13 cellular contexts compared by ENCODE assay signal in the genomic region with DNA sequence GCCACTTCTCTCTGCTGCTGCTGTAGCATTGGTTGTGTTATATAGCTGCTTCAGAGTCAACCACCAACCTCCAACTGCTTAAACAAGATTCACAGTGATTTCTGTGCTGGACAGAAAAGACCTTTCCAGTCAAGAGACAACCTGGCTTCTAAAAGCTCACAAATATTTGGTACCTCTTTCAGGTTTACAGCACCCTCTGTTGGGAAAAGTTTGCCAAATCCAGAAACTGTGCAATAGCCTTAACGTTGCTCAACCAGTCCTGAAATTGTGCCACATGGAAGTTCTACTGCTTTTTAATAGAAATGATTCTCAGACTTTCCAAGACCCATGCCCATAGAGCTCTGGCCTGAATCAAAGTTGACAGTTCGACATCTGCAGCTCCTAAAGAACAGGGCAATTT.
DNase-seq lines count a peak whose midpoint lies in the region; ATAC-seq and TF ChIP-seq lines count a peak whose summit lies in the region.
"Had no signal": no experiment of that assay in that cellular context is flagged by ENCODE, and none has a peak within 500 bp of the region (broad histone marks: within the 10 kb centered on the region; RNA-seq: fewer than 3 reads in every experiment).

No MANE protein-coding gene starts in this region.

- H3K36me3 Mint-ChIP-seq in endothelial cell (ENCODE audit: low read depth, unreplicated experiment): no peaks in the 10 kb centered on the region
- H3K36me3 Mint-ChIP-seq in stimulated activated effector memory CD8-positive, alpha-beta T cell treated with anti-CD3 and anti-CD28 coated beads, Interleukin-12 subunit alpha, Interleukin-12 subunit beta, amount 100 ng/mL, for 72 hours: no peaks in the 10 kb centered on the region
- H3K36me3 Mint-ChIP-seq: activated naive CD4-positive, alpha-beta T cell treated with anti-CD3 and anti-CD28 coated beads, Interleukin-2, amount 50 U/mL, for 24 hours; CD14-positive monocyte; stimulated activated memory B cell treated with anti-CD40 and anti-IgM and Interleukin-4, amounts not matched to agents 10 μg/mL and 1 μg/mL and 100 μg/mL, for 72 hours had no signal

- DNase-seq in ACHN (peak; percentile 31), NCI-H524 (lab: John Stamatoyannopoulos, UW) (peak; percentile 30 to 69), endothelial cell (ENCODE audit: low spot score) (peak; percentile 14), NCI-H446 treated with DMSO at 0.1 percent for 48 hours (lab: John Stamatoyannopoulos, UW) (no peak), mucosa of gallbladder (ENCODE audit: low spot score) (no peak)
- no peak for DNase-seq in activated effector memory CD4-positive, alpha-beta T cell treated with Interleukin-2 at 50 U/mL for 16 hours
- no peak for DNase-seq in stimulated activated effector memory CD8-positive, alpha-beta T cell treated with anti-CD3 and anti-CD28 coated beads, Interleukin-12 subunit alpha, Interleukin-12 subunit beta, amount 100 ng/mL, for 72 hours (ENCODE audit: low spot score in 2 of 2)
- DNase-seq: hippocampal formation had no signal

- H3K4me1 Mint-ChIP-seq in endothelial cell (ENCODE audit: unreplicated experiment): no peaks in the 10 kb centered on the region
- no peaks in the 10 kb centered on the region for H3K4me1 Mint-ChIP-seq in stimulated activated effector memory CD8-positive, alpha-beta T cell treated with anti-CD3 and anti-CD28 coated beads, Interleukin-12 subunit alpha, Interleukin-12 subunit beta, amount 100 ng/mL, for 72 hours
- H3K4me1 Mint-ChIP-seq: activated naive CD4-positive, alpha-beta T cell treated with anti-CD3 and anti-CD28 coated beads, Interleukin-2, amount 50 U/mL, for 24 hours; CD14-positive monocyte had no signal

- H3K9me3 Mint-ChIP-seq in endothelial cell (ENCODE audit: unreplicated experiment): no peaks in the 10 kb centered on the region
- peaks cover 2% of the 10 kb centered on the region for H3K9me3 Mint-ChIP-seq in stimulated activated effector memory CD8-positive, alpha-beta T cell treated with anti-CD3 and anti-CD28 coated beads, Interleukin-12 subunit alpha, Interleukin-12 subunit beta, amount 100 ng/mL, for 72 hours
- H3K9me3 Mint-ChIP-seq: activated naive CD4-positive, alpha-beta T cell treated with anti-CD3 and anti-CD28 coated beads, Interleukin-2, amount 50 U/mL, for 24 hours; CD14-positive monocyte; T-helper 2 cell treated with Interferon-gamma antibody and Interleukin-4, amounts not matched to agents 5 μg/mL and 100 μg/mL, for 36 hours had no signal

- no peaks in the 10 kb centered on the region for H3K27me3 Mint-ChIP-seq in endothelial cell (ENCODE audit: unreplicated experiment)
- H3K27me3 Mint-ChIP-seq: activated naive CD4-positive, alpha-beta T cell treated with anti-CD3 and anti-CD28 coated beads, Interleukin-2, amount 50 U/mL, for 24 hours; stimulated activated memory B cell treated with anti-CD40 and anti-IgM and Interleukin-4, amounts not matched to agents 10 μg/mL and 1 μg/mL and 100 μg/mL, for 72 hours had no signal

- H3K4me3 Mint-ChIP-seq in endothelial cell (ENCODE audit: unreplicated experiment): no peak overlapping the region
- no peak overlapping the region for H3K4me3 Mint-ChIP-seq in stimulated activated effector memory CD8-positive, alpha-beta T cell treated with anti-CD3 and anti-CD28 coated beads, Interleukin-12 subunit alpha, Interleukin-12 subunit beta, amount 100 ng/mL, for 72 hours
- H3K4me3 Mint-ChIP-seq: activated naive CD4-positive, alpha-beta T cell treated with anti-CD3 and anti-CD28 coated beads, Interleukin-2, amount 50 U/mL, for 24 hours; CD14-positive monocyte; stimulated activated memory B cell treated with anti-CD40 and anti-IgM and Interleukin-4, amounts not matched to agents 10 μg/mL and 1 μg/mL and 100 μg/mL, for 72 hours; T-helper 2 cell treated with Interferon-gamma antibody and Interleukin-4, amounts not matched to agents 5 μg/mL and 100 μg/mL, for 36 hours had no signal

- no peak for TF ChIP-seq CTCF in endothelial cell (IDR thresholded peaks at IDR 0.05; ENCODE audit: unreplicated experiment)

- H3K27ac Mint-ChIP-seq in endothelial cell (ENCODE audit: unreplicated experiment): no peak overlapping the region
- no peak overlapping the region for H3K27ac Mint-ChIP-seq in stimulated activated effector memory CD8-positive, alpha-beta T cell treated with anti-CD3 and anti-CD28 coated beads, Interleukin-12 subunit alpha, Interleukin-12 subunit beta, amount 100 ng/mL, for 72 hours
- H3K27ac Mint-ChIP-seq: activated naive CD4-positive, alpha-beta T cell treated with anti-CD3 and anti-CD28 coated beads, Interleukin-2, amount 50 U/mL, for 24 hours; CD14-positive monocyte; T-helper 2 cell treated with Interferon-gamma antibody and Interleukin-4, amounts not matched to agents 5 μg/mL and 100 μg/mL, for 36 hours had no signal

- in situ Hi-C loops in ACHN (cut with HindIII; ENCODE audit: low pct_ligation_motif_present, low pct_unique_long_range_greater_than_20kb, low sequenced_read_pairs): no loop called here

- ATAC-seq in GM19372 (IDR thresholded peaks at IDR 0.05; ENCODE audit: low read depth, unreplicated experiment): peak; percentile 40
- ATAC-seq in stimulated activated effector memory CD8-positive, alpha-beta T cell treated with anti-CD3 and anti-CD28 coated beads, Interleukin-12 subunit alpha, Interleukin-12 subunit beta, amount 100 ng/mL, for 72 hours: no peak
- ATAC-seq: stimulated activated memory B cell treated with anti-CD40 and anti-IgM and Interleukin-4, amounts not matched to agents 10 μg/mL and 1 μg/mL and 100 μg/mL, for 72 hours had no signal

Comparison
In these comparisons a context has a peak if more than half of its experiments do, and no peak if none do; other contexts are left out.
1. DNase-seq: peak in ACHN (single experiment), NCI-H524 (2 of 2) and endothelial cell (single experiment); none in NCI-H446 treated with DMSO at 0.1 percent for 48 hours (single experiment), activated effector memory CD4-positive, alpha-beta T cell treated with Interleukin-2 at 50 U/mL for 16 hours (single experiment), stimulated activated effector memory CD8-positive, alpha-beta T cell treated with anti-CD3 and anti-CD28 coated beads, Interleukin-12 subunit alpha, Interleukin-12 subunit beta, amount 100 ng/mL, for 72 hours (0 of 2) and mucosa of gallbladder (single experiment).